Comparison of ENCODE assay signal across 12 cellular contexts in genomic region chr19:1079566-1080111, GRCh38. TPM values are rescaled to one million over a fixed set of nuclear protein-coding genes. Genes with fewer than 3 reads are reported as not detected.
A peak's percentile ranks its signal among the peaks of the same experiment; 100 is the strongest.
DNase-seq lines count a peak whose midpoint lies in the region; ATAC-seq and TF ChIP-seq lines count a peak whose summit lies in the region.
"Had no signal": no experiment of that assay in that cellular context is flagged by ENCODE, and none has a peak within 500 bp of the region (broad histone marks: within the 10 kb centered on the region; RNA-seq: fewer than 3 reads in every experiment).

No MANE protein-coding gene starts in this region.

- peaks cover 16% of the 10 kb centered on the region for H3F3A ChIP-seq in neural progenitor cell (ENCODE audit: low read depth)

- H3K4me1 Mint-ChIP-seq in activated CD8-positive, alpha-beta T cell treated with anti-CD3 and anti-CD28 coated beads, Interleukin-2, amount 10 ng/mL, durations not matched to agents 7 days and 5 days (ENCODE audit: low read depth), result peaks cover 62% of the 10 kb centered on the region
- H3K4me1 Mint-ChIP-seq in stimulated activated memory B cell treated with anti-CD40 and anti-IgM and Interleukin-4, amounts not matched to agents 10 μg/mL and 1 μg/mL and 100 μg/mL, for 72 hours, result peaks cover 62% of the 10 kb centered on the region
- peaks cover 2% of the 10 kb centered on the region for H3K4me1 Mint-ChIP-seq in neural progenitor cell
- H3K4me1 Mint-ChIP-seq in osteocyte (ENCODE audit: unreplicated experiment), result peaks cover 10% of the 10 kb centered on the region

- H3K4me3 ChIP-seq in effector memory CD4-positive, alpha-beta T cell (ENCODE audit: insufficient read depth, low read depth, low read length, poor library complexity, severe bottlenecking), result no peak overlapping the region
- no peak overlapping the region for H3K4me3 ChIP-seq in neural progenitor cell

- no peak overlapping the region for H3K4me2 ChIP-seq in neural progenitor cell

- no peaks in the 10 kb centered on the region for H3K27me3 Mint-ChIP-seq in activated CD8-positive, alpha-beta T cell treated with anti-CD3 and anti-CD28 coated beads, Interleukin-2, amount 10 ng/mL, durations not matched to agents 7 days and 5 days (ENCODE audit: low read depth)
- no peaks in the 10 kb centered on the region for H3K27me3 Mint-ChIP-seq in stimulated activated memory B cell treated with anti-CD40 and anti-IgM and Interleukin-4, amounts not matched to agents 10 μg/mL and 1 μg/mL and 100 μg/mL, for 72 hours
- peaks cover 2% of the 10 kb centered on the region for H3K27me3 Mint-ChIP-seq in neural progenitor cell (ENCODE audit: insufficient read depth, low read depth)
- H3K27me3 Mint-ChIP-seq in osteocyte (ENCODE audit: unreplicated experiment), result no peaks in the 10 kb centered on the region
- H3K27me3 Mint-ChIP-seq: memory B cell had no signal

- H3K27ac Mint-ChIP-seq in activated CD8-positive, alpha-beta T cell treated with anti-CD3 and anti-CD28 coated beads, Interleukin-2, amount 10 ng/mL, durations not matched to agents 7 days and 5 days, result peak overlapping the region; percentile 93
- peak overlapping the region; percentile 17 for H3K27ac Mint-ChIP-seq in stimulated activated memory B cell treated with anti-CD40 and anti-IgM and Interleukin-4, amounts not matched to agents 10 μg/mL and 1 μg/mL and 100 μg/mL, for 72 hours
- H3K27ac Mint-ChIP-seq in neural progenitor cell (no peak overlapping the region), osteocyte (ENCODE audit: unreplicated experiment) (no peak overlapping the region)
- H3K27ac Mint-ChIP-seq: memory B cell had no signal

- POLR2A ChIA-PET in activated CD8-positive, alpha-beta T cell treated with anti-CD3 and anti-CD28 coated beads, Interleukin-2, amount 10 ng/mL, durations not matched to agents 7 days and 5 days (lab: Charles Lee), result interaction anchor here (0.7 to 9.3 kb wide), 8 partner anchors 8 to 189 kb away, joined by 3 to 113 read pairs (median 4); partner anchors contain the start of gene ARHGAP45

- no peaks in the 10 kb centered on the region for H3K27me3 ChIP-seq in effector memory CD4-positive, alpha-beta T cell (replicated peaks; ENCODE audit: control insufficient read depth, insufficient read depth, low read length, poor library complexity, severe bottlenecking)
- H3K27me3 ChIP-seq in neural progenitor cell, result peaks cover 4% of the 10 kb centered on the region

- H3K36me3 Mint-ChIP-seq in activated CD8-positive, alpha-beta T cell treated with anti-CD3 and anti-CD28 coated beads, Interleukin-2, amount 10 ng/mL, durations not matched to agents 7 days and 5 days (ENCODE audit: low read depth), result peaks cover 80% of the 10 kb centered on the region
- H3K36me3 Mint-ChIP-seq in stimulated activated memory B cell treated with anti-CD40 and anti-IgM and Interleukin-4, amounts not matched to agents 10 μg/mL and 1 μg/mL and 100 μg/mL, for 72 hours, result peaks cover 64% of the 10 kb centered on the region
- H3K36me3 Mint-ChIP-seq in neural progenitor cell (no peaks in the 10 kb centered on the region), osteocyte (ENCODE audit: unreplicated experiment) (no peaks in the 10 kb centered on the region)

- H2AFZ ChIP-seq in neural progenitor cell (replicated peaks), result no peak overlapping the region

- no peaks in the 10 kb centered on the region for H3K9me3 ChIP-seq in effector memory CD4-positive, alpha-beta T cell (ENCODE audit: control insufficient read depth, low read length)
- no peaks in the 10 kb centered on the region for H3K9me3 ChIP-seq in neural progenitor cell (ENCODE audit: low read depth)

- DNase-seq in NCI-H82 (lab: John Stamatoyannopoulos, UW), result peak; percentile 53
- no peak for DNase-seq in NCI-H82 treated with DMSO at 0.1 percent for 48 hours (lab: John Stamatoyannopoulos, UW; ENCODE audit: unreplicated experiment)
- DNase-seq in activated CD8-positive, alpha-beta T cell treated with anti-CD3 and anti-CD28 coated beads, Interleukin-2, amount 10 ng/mL, durations not matched to agents 7 days and 5 days, result peak; percentile 90
- peak in 1 of 3 donors; percentile 44 for DNase-seq in effector memory CD4-positive, alpha-beta T cell
- no peak for DNase-seq in head of caudate nucleus
- DNase-seq in neural progenitor cell (ENCODE audit: low spot score), result no peak
- DNase-seq in osteocyte (ENCODE audit: extremely low spot score, unreplicated experiment), result no peak
- DNase-seq: EL, NCI-H526 treated with DMSO at 0.1 percent for 48 hours, SW 1271 had no signal

- H3K4me1 ChIP-seq in effector memory CD4-positive, alpha-beta T cell (ENCODE audit: control insufficient read depth, insufficient read depth, low read length, poor library complexity, severe bottlenecking), result peaks cover 71% of the 10 kb centered on the region
- H3K4me1 ChIP-seq in neural progenitor cell, result peaks cover 10% of the 10 kb centered on the region

- peak overlapping the region; percentile 85 for H3K4me3 Mint-ChIP-seq in activated CD8-positive, alpha-beta T cell treated with anti-CD3 and anti-CD28 coated beads, Interleukin-2, amount 10 ng/mL, durations not matched to agents 7 days and 5 days
- H3K4me3 Mint-ChIP-seq in stimulated activated memory B cell treated with anti-CD40 and anti-IgM and Interleukin-4, amounts not matched to agents 10 μg/mL and 1 μg/mL and 100 μg/mL, for 72 hours, result no peak overlapping the region
- H3K4me3 Mint-ChIP-seq in neural progenitor cell, result no peak overlapping the region
- no peak overlapping the region for H3K4me3 Mint-ChIP-seq in osteocyte (ENCODE audit: unreplicated experiment)
- H3K4me3 Mint-ChIP-seq: memory B cell had no signal

- H3K9ac ChIP-seq in neural progenitor cell, result no peak overlapping the region

- H4K20me1 ChIP-seq in neural progenitor cell (ENCODE audit: low read depth), result peaks cover 23% of the 10 kb centered on the region

- ATAC-seq in activated CD8-positive, alpha-beta T cell treated with anti-CD3 and anti-CD28 coated beads, Interleukin-2, amount 10 ng/mL, durations not matched to agents 7 days and 5 days, result no peak
- ATAC-seq in stimulated activated memory B cell treated with anti-CD40 and anti-IgM and Interleukin-4, amounts not matched to agents 10 μg/mL and 1 μg/mL and 100 μg/mL, for 72 hours, result no peak

- CTCF ChIA-PET in activated CD8-positive, alpha-beta T cell treated with anti-CD3 and anti-CD28 coated beads, Interleukin-2, amount 10 ng/mL, durations not matched to agents 7 days and 5 days (lab: Charles Lee), result interaction anchor here (0.7 to 3.0 kb wide), 6 partner anchors 11 to 96 kb away, joined by 3 to 16 read pairs (median 4); partner anchors contain the start of genes ARHGAP45 and WDR18

- intact Hi-C loops in head of caudate nucleus (cut with DNase I), result no loop called here

- H3K9me3 Mint-ChIP-seq in activated CD8-positive, alpha-beta T cell treated with anti-CD3 and anti-CD28 coated beads, Interleukin-2, amount 10 ng/mL, durations not matched to agents 7 days and 5 days (ENCODE audit: insufficient read depth), result no peaks in the 10 kb centered on the region
- no peaks in the 10 kb centered on the region for H3K9me3 Mint-ChIP-seq in stimulated activated memory B cell treated with anti-CD40 and anti-IgM and Interleukin-4, amounts not matched to agents 10 μg/mL and 1 μg/mL and 100 μg/mL, for 72 hours
- H3K9me3 Mint-ChIP-seq in neural progenitor cell, result no peaks in the 10 kb centered on the region
- H3K9me3 Mint-ChIP-seq in osteocyte (ENCODE audit: unreplicated experiment), result no peaks in the 10 kb centered on the region
- H3K9me3 Mint-ChIP-seq: memory B cell had no signal

- H3K79me2 ChIP-seq in neural progenitor cell (ENCODE audit: low read depth), result no peaks in the 10 kb centered on the region

- H3K27ac ChIP-seq in effector memory CD4-positive, alpha-beta T cell (ENCODE audit: insufficient read depth, low read length, poor library complexity, severe bottlenecking), result peak overlapping the region; percentile 57
- H3K27ac ChIP-seq in neural progenitor cell, result no peak overlapping the region

- H3K36me3 ChIP-seq in effector memory CD4-positive, alpha-beta T cell (ENCODE audit: control insufficient read depth, insufficient read depth, low read length), result peaks cover 70% of the 10 kb centered on the region
- no peaks in the 10 kb centered on the region for H3K36me3 ChIP-seq in neural progenitor cell

- no peak for TF ChIP-seq CTCF in neural progenitor cell (IDR thresholded peaks at IDR 0.05)
- TF ChIP-seq CTCF in osteocyte (IDR thresholded peaks at IDR 0.05), result no peak

RNA-seq across cellular contexts. Expression of gene ARHGAP45, which starts 12.7 kb away (rescaled TPM):
- 100 to 1,000 TPM; 433 to 445 TPM for total RNA-seq in activated CD8-positive, alpha-beta T cell treated with anti-CD3 and anti-CD28 coated beads, Interleukin-2, amount 10 ng/mL, durations not matched to agents 7 days and 5 days
- 9.6 and 18.2 TPM in 2 replicates for total RNA-seq in neural progenitor cell (ENCODE audit: low replicate concordance)
- total RNA-seq in osteocyte, result 0.67 and 0.99 TPM in 2 replicates

RNA-seq across cellular contexts. Expression of gene POLR2E, which starts 15.5 kb away (rescaled TPM):
- 100 to 1,000 TPM; 176 to 177 TPM for total RNA-seq in activated CD8-positive, alpha-beta T cell treated with anti-CD3 and anti-CD28 coated beads, Interleukin-2, amount 10 ng/mL, durations not matched to agents 7 days and 5 days
- 98.8 and 197 TPM in 2 replicates for total RNA-seq in neural progenitor cell (ENCODE audit: low replicate concordance)
- total RNA-seq in osteocyte, result 156 and 168 TPM in 2 replicates

RNA-seq across cellular contexts. Expression of gene GPX4, which starts 24.2 kb away (rescaled TPM):
- total RNA-seq in activated CD8-positive, alpha-beta T cell treated with anti-CD3 and anti-CD28 coated beads, Interleukin-2, amount 10 ng/mL, durations not matched to agents 7 days and 5 days, result 100 to 1,000 TPM; 174 to 177 TPM
- total RNA-seq in neural progenitor cell (ENCODE audit: low replicate concordance) (289 and 439 TPM in 2 replicates), osteocyte (349 and 354 TPM in 2 replicates)

RNA-seq across cellular contexts. Expression of gene ABCA7, which starts 39.7 kb away (rescaled TPM):
- 10 to 100 TPM; 76.6 to 77.5 TPM for total RNA-seq in activated CD8-positive, alpha-beta T cell treated with anti-CD3 and anti-CD28 coated beads, Interleukin-2, amount 10 ng/mL, durations not matched to agents 7 days and 5 days
- 1.4 and 21.9 TPM in 2 replicates for total RNA-seq in neural progenitor cell (ENCODE audit: low replicate concordance)
- 16.7 and 17.8 TPM in 2 replicates for total RNA-seq in osteocyte

RNA-seq across cellular contexts. Expression of gene CNN2, which starts 53.2 kb away (rescaled TPM):
- 100 to 1,000 TPM; 417 to 455 TPM for total RNA-seq in activated CD8-positive, alpha-beta T cell treated with anti-CD3 and anti-CD28 coated beads, Interleukin-2, amount 10 ng/mL, durations not matched to agents 7 days and 5 days
- total RNA-seq in neural progenitor cell (ENCODE audit: low replicate concordance), result 131 and 196 TPM in 2 replicates
- 318 and 327 TPM in 2 replicates for total RNA-seq in osteocyte

Comparison
In these comparisons a context has a peak if more than half of its experiments do, and no peak if none do; other contexts are left out.
1. DNase-seq: peak in NCI-H82 (single experiment) and activated CD8-positive, alpha-beta T cell treated with anti-CD3 and anti-CD28 coated beads, Interleukin-2, amount 10 ng/mL, durations not matched to agents 7 days and 5 days (single experiment); none in NCI-H82 treated with DMSO at 0.1 percent for 48 hours (single experiment), head of caudate nucleus (0 of 42), neural progenitor cell (single experiment) and osteocyte (single experiment).
2. H3K27ac Mint-ChIP-seq: peak in activated CD8-positive, alpha-beta T cell treated with anti-CD3 and anti-CD28 coated beads, Interleukin-2, amount 10 ng/mL, durations not matched to agents 7 days and 5 days (single experiment) and stimulated activated memory B cell treated with anti-CD40 and anti-IgM and Interleukin-4, amounts not matched to agents 10 μg/mL and 1 μg/mL and 100 μg/mL, for 72 hours (single experiment); none in neural progenitor cell (single experiment) and osteocyte (single experiment).
3. RNA of gene ARHGAP45, which starts 12.7 kb away (total RNA-seq): 433 to 445 TPM in activated CD8-positive, alpha-beta T cell treated with anti-CD3 and anti-CD28 coated beads, Interleukin-2, amount 10 ng/mL, durations not matched to agents 7 days and 5 days; 9.6 to 18.2 TPM in neural progenitor cell and 0.67 to 0.99 TPM in osteocyte; every median in the first group is over 10 times any median in the second.